In genomic region chr16:29227756-29228663, GRCh38 we compare ENCODE assay signal across 8 cellular contexts.
DNase-seq lines count a peak whose midpoint lies in the region; ATAC-seq, FAIRE-seq and TF ChIP-seq lines count a peak whose summit lies in the region.
"Not testable (repeated sequence)": the region's sequence is repeated elsewhere in the genome, so short reads cannot be mapped to it uniquely, and the experiment has no call there.

No MANE protein-coding gene starts in this region.

- H3K27me3 ChIP-seq in GM12878 (replicated peaks in 1 of 2; ENCODE audit: control insufficient read depth in 2 of 2, insufficient read depth in 2 of 2, low read length in 1 of 2); right atrium auricular region; tibial artery: not testable (repeated sequence)

- in situ Hi-C loops in GM12878 (cut with MboI) = not testable (repeated sequence)

- not testable (repeated sequence) for H2AFZ ChIP-seq in GM12878 (ENCODE audit: control insufficient read depth, low read depth, low read length)

- peak in 2 of 3 experiments; percentile 43 to 50; a peak in 3 of 6 replicates for TF ChIP-seq CTCF in GM12878 (IDR thresholded peaks at IDR 0.05 in 2 of 3, conservative IDR thresholded peaks at IDR 0.05 in 1 of 3; ENCODE audit: control insufficient read depth in 2 of 3, extremely low read depth in 1 of 3, insufficient read depth in 1 of 3, low read depth in 3 of 3, low read length in 3 of 3)
- TF ChIP-seq CTCF in right atrium auricular region (IDR thresholded peaks at IDR 0.05) = peak; percentile 41 to 64
- TF ChIP-seq CTCF in progenitor cell of endocrine pancreas (IDR thresholded peaks at IDR 0.05; ENCODE audit: unreplicated experiment) = peak; percentile 65
- peak; percentile 54 for TF ChIP-seq CTCF in tibial artery (IDR thresholded peaks at IDR 0.05)

- TF ChIP-seq RAD21 in GM12878 (IDR thresholded peaks at IDR 0.05; ENCODE audit: insufficient read depth, low read depth, low read length) = peak; percentile 54

- not testable (repeated sequence) for H4K20me1 ChIP-seq in GM12878 (ENCODE audit: control insufficient read depth, insufficient read depth)

- H3K27ac ChIP-seq in GM12878 (ENCODE audit: control insufficient read depth, insufficient read depth); right atrium auricular region; tibial artery: not testable (repeated sequence)

- not testable (repeated sequence) for H3K79me2 ChIP-seq in GM12878 (ENCODE audit: control insufficient read depth, insufficient read depth, low read length)

- ATAC-seq in GM12878 = peak; percentile 99

- H3K36me3 ChIP-seq in GM12878 (ENCODE audit: control insufficient read depth in 2 of 2, insufficient read depth in 2 of 2, low read length in 1 of 2); right atrium auricular region; tibial artery: not testable (repeated sequence)

- BruUV-seq in GM12878 (replicated peaks; lab: Mats Ljungman, UMichigan) = not testable (repeated sequence)

- intact Hi-C loops in GM12878 (cut with micrococcal nuclease; ENCODE audit: unreplicated experiment); tibial artery (cut with DNase I; ENCODE audit: low total_unique reads): not testable (repeated sequence)

- H3K36me3 Mint-ChIP-seq in progenitor cell of endocrine pancreas (ENCODE audit: insufficient read depth) = not testable (repeated sequence)

- H3K4me3 Mint-ChIP-seq in progenitor cell of endocrine pancreas (ENCODE audit: low read depth) = not testable (repeated sequence)

- H3K4me3 ChIP-seq in GM12878, right atrium auricular region, tibial artery: not testable (repeated sequence)

- CTCF ChIA-PET in GM12878 (lab: Yijun Ruan, JAX) = not testable (repeated sequence)

- not testable (repeated sequence) for H3K4me2 ChIP-seq in GM12878 (ENCODE audit: control insufficient read depth, insufficient read depth)

- not testable (repeated sequence) for H3K9me3 ChIP-seq in GM12878 (replicated peaks; ENCODE audit: control insufficient read depth, insufficient read depth, low read length); right atrium auricular region; tibial artery

- not testable (repeated sequence) for H3K9ac ChIP-seq in GM12878 (ENCODE audit: control insufficient read depth, insufficient read depth, low read length)

- FAIRE-seq in GM12878 (lab: Jason Lieb, UNC) = peak; percentile 92

- not testable (repeated sequence) for H3K9me3 Mint-ChIP-seq in progenitor cell of endocrine pancreas (ENCODE audit: low read depth)

- not testable (repeated sequence) for H3K27me3 Mint-ChIP-seq in progenitor cell of endocrine pancreas

- peak; percentile 81 for DNase-seq in ELF-1 (ENCODE audit: low read depth, low spot score)
- peak; percentile 64 for DNase-seq in HT-29 (ENCODE audit: low spot score)
- DNase-seq in NCI-H774 (lab: John Stamatoyannopoulos, UW) = peak; percentile 76
- DNase-seq in activated CD4-positive, CD25-positive, alpha-beta regulatory T cell treated with anti-CD3 and anti-CD28 coated beads, Interleukin-2, amount 50 U/mL, for 16 hours (ENCODE audit: low read depth, low spot score) = peak; percentile 6
- DNase-seq in GM12878 (ENCODE audit: low read depth, low spot score) = peak; percentile 1
- peak; percentile 81 for DNase-seq in right atrium auricular region (ENCODE audit: low spot score)
- DNase-seq in progenitor cell of endocrine pancreas (ENCODE audit: low spot score, unreplicated experiment) = peak; percentile 33
- peak; percentile 59 to 70 for DNase-seq in tibial artery

- RAD21 ChIA-PET in GM12878 (lab: Charles Lee; ENCODE audit: unreplicated experiment) = not testable (repeated sequence)

- SMC1A ChIA-PET in GM12878 (lab: Charles Lee; ENCODE audit: uncharacterized antibody, unreplicated experiment) = not testable (repeated sequence)

- POLR2A ChIA-PET in GM12878 (lab: Charles Lee) = not testable (repeated sequence)

- not testable (repeated sequence) for TF ChIP-seq POLR2A in GM12878 (IDR thresholded peaks at IDR 0.05; ENCODE audit: low read depth, low read length)

- H3K4me1 ChIP-seq in GM12878 (ENCODE audit: control insufficient read depth, insufficient read depth, low read length) = not testable (repeated sequence)
- H3K4me1 ChIP-seq in right atrium auricular region = peaks cover 0 to 10% of the 10 kb centered on the region in 2 donors
- H3K4me1 ChIP-seq in tibial artery = peaks cover 0 to 13% (median 4%) of the 10 kb centered on the region in 4 donors

- not testable (repeated sequence) for H3K4me1 Mint-ChIP-seq in progenitor cell of endocrine pancreas (ENCODE audit: low read depth)

- not testable (repeated sequence) for TF ChIP-seq EP300 in GM12878 (IDR thresholded peaks at IDR 0.05; ENCODE audit: borderline replicate concordance in 1 of 2, control insufficient read depth in 1 of 2, low read depth in 2 of 2, low read length in 2 of 2)

- H3K27ac Mint-ChIP-seq in progenitor cell of endocrine pancreas = not testable (repeated sequence)

- 56% methylated on average over 12 of the region's 20 CpGs for WGBS in GM12878 (ENCODE audit: insufficient coverage, insufficient replicate concordance, low lambda C conversion rate, missing lambda C conversion rate)

TF ChIP-seq in GM12878, 131 proteins besides CTCF, POLR2A, EP300 and RAD21:
- TF ChIP-seq SMC3 (IDR thresholded peaks at IDR 0.05; ENCODE audit: borderline replicate concordance, low read length) (peak; percentile 26; the same call in 1 of the 2 replicates), ATF7 (IDR thresholded peaks at IDR 0.05; ENCODE audit: low read depth) (peak; percentile 52)
TF ChIP-seq in GM12878: peak in this region for 2; not testable (repeated sequence) for 129.

Comparison
In these comparisons a context has a peak if more than half of its experiments do, and no peak if none do; other contexts are left out.
1. DNase-seq: peak in every context shown above with its lines; median percentile 81 in ELF-1; 81 in right atrium auricular region; 76 in NCI-H774; 64 in tibial artery; 64 in HT-29; 33 in progenitor cell of endocrine pancreas; 6 in activated CD4-positive, CD25-positive, alpha-beta regulatory T cell treated with anti-CD3 and anti-CD28 coated beads, Interleukin-2, amount 50 U/mL, for 16 hours; 1 in GM12878.